ENCODE assay signal across 16 cellular contexts in the genomic region with DNA sequence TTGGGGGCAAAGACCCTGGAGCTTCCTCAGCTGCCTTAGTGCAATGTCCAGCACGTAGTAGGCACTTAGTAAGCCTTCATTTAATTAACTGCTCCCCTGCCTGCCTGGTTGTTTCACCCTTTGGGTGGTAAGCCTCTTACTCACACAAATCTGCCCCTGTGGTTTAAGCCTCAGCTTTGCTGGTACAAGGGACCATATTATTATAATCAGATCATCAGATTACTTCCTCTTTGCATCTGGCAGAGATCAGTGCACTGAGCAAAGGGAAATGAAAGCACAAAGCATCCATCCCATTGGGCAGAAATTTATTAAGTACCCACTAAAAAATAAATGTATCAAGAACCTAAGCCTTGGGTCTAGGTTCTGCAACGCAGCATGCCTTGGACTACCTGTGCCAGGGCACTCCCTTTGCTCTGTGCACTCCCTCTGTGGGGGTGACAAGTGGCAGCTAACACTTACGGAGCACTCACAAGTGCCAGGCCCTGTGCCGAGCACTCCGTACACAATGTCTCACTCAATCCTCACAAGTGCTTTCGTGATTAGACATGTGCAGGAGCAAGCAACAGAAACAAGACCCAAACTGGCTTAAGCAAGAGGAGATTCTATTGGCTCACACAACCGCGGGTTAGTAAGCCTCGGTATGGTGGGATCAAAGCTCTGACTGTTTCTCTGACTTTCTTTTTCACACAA. TPM values are rescaled to one million over a fixed set of nuclear protein-coding genes. Genes with fewer than 3 reads are reported as not detected.
DNase-seq lines count a peak whose midpoint lies in the region; ATAC-seq and TF ChIP-seq lines count a peak whose summit lies in the region.
"Had no signal": no experiment of that assay in that cellular context is flagged by ENCODE, and none has a peak within 500 bp of the region (broad histone marks: within the 10 kb centered on the region; RNA-seq: fewer than 3 reads in every experiment).

No MANE protein-coding gene starts in this region.

- intact Hi-C loops in left cardiac atrium (cut with DNase I), result no loop called here
- intact Hi-C loops in body of pancreas (cut with DNase I), result no loop called here

- peak in 1 of 4 donors; percentile 83 for TF ChIP-seq EP300 in upper lobe of left lung (IDR thresholded peaks at IDR 0.05)

- H3K9me3 Mint-ChIP-seq in activated naive CD8-positive, alpha-beta T cell treated with anti-CD3 and anti-CD28 coated beads, Interleukin-2, amount 50 U/mL, for 24 hours, result no peaks in the 10 kb centered on the region
- H3K9me3 Mint-ChIP-seq in activated naive CD8-positive, alpha-beta T cell treated with anti-CD3 and anti-CD28 coated beads for 36 hours, result no peaks in the 10 kb centered on the region
- H3K9me3 Mint-ChIP-seq: activated CD4-positive, alpha-beta T cell treated with anti-CD3 and anti-CD28 coated beads, Interleukin-2, amount 10 ng/mL, durations not matched to agents 7 days and 5 days; activated T-cell treated with anti-CD3 and anti-CD28 coated beads, Interleukin-2, amount 50 U/mL, for 24 hours; GM23338; T-helper 1 cell treated with Interleukin-12 subunit alpha and Interleukin-12 subunit beta and Interleukin-4 antibody, amounts not matched to agents 30 μg/mL and 1 μg/mL, for 36 hours had no signal

- no peak overlapping the region for H3K27ac Mint-ChIP-seq in activated naive CD8-positive, alpha-beta T cell treated with anti-CD3 and anti-CD28 coated beads, Interleukin-2, amount 50 U/mL, for 24 hours
- H3K27ac Mint-ChIP-seq in activated naive CD8-positive, alpha-beta T cell treated with anti-CD3 and anti-CD28 coated beads for 36 hours, result no peak overlapping the region
- H3K27ac Mint-ChIP-seq: activated CD4-positive, alpha-beta T cell treated with anti-CD3 and anti-CD28 coated beads, Interleukin-2, amount 10 ng/mL, durations not matched to agents 7 days and 5 days; activated T-cell treated with anti-CD3 and anti-CD28 coated beads, Interleukin-2, amount 50 U/mL, for 24 hours; GM23338; T-helper 1 cell treated with Interleukin-12 subunit alpha and Interleukin-12 subunit beta and Interleukin-4 antibody, amounts not matched to agents 30 μg/mL and 1 μg/mL, for 36 hours had no signal

- no peaks in the 10 kb centered on the region for H3K36me3 Mint-ChIP-seq in activated naive CD8-positive, alpha-beta T cell treated with anti-CD3 and anti-CD28 coated beads, Interleukin-2, amount 50 U/mL, for 24 hours (ENCODE audit: low read depth)
- no peaks in the 10 kb centered on the region for H3K36me3 Mint-ChIP-seq in activated naive CD8-positive, alpha-beta T cell treated with anti-CD3 and anti-CD28 coated beads for 36 hours

- H3K36me3 ChIP-seq in upper lobe of left lung (no peaks in the 10 kb centered on the region), body of pancreas (replicated peaks in 1 of 2; ENCODE audit: insufficient read depth in 1 of 2, low read depth in 2 of 2) (no peaks in the 10 kb centered on the region)

- H3K4me1 Mint-ChIP-seq in activated naive CD8-positive, alpha-beta T cell treated with anti-CD3 and anti-CD28 coated beads, Interleukin-2, amount 50 U/mL, for 24 hours, result no peaks in the 10 kb centered on the region
- no peaks in the 10 kb centered on the region for H3K4me1 Mint-ChIP-seq in activated naive CD8-positive, alpha-beta T cell treated with anti-CD3 and anti-CD28 coated beads for 36 hours
- H3K4me1 Mint-ChIP-seq: activated CD4-positive, alpha-beta T cell treated with anti-CD3 and anti-CD28 coated beads, Interleukin-2, amount 10 ng/mL, durations not matched to agents 7 days and 5 days had no signal

- H3K4me3 Mint-ChIP-seq in activated naive CD8-positive, alpha-beta T cell treated with anti-CD3 and anti-CD28 coated beads, Interleukin-2, amount 50 U/mL, for 24 hours, result no peak overlapping the region
- H3K4me3 Mint-ChIP-seq in activated naive CD8-positive, alpha-beta T cell treated with anti-CD3 and anti-CD28 coated beads for 36 hours, result no peak overlapping the region
- H3K4me3 Mint-ChIP-seq: activated CD4-positive, alpha-beta T cell treated with anti-CD3 and anti-CD28 coated beads, Interleukin-2, amount 10 ng/mL, durations not matched to agents 7 days and 5 days; activated T-cell treated with anti-CD3 and anti-CD28 coated beads, Interleukin-2, amount 50 U/mL, for 24 hours; GM23338; T-helper 1 cell treated with Interleukin-12 subunit alpha and Interleukin-12 subunit beta and Interleukin-4 antibody, amounts not matched to agents 30 μg/mL and 1 μg/mL, for 36 hours had no signal

- H3K9me3 ChIP-seq in upper lobe of left lung, result no peaks in the 10 kb centered on the region
- H3K9me3 ChIP-seq in body of pancreas, result no peaks in the 10 kb centered on the region

- WGBS in upper lobe of left lung, 2 donors, result 54 to 63% methylated on average over 9 of the region's 9 CpGs
- WGBS in body of pancreas, 2 donors, result 69 to 78% methylated on average over 6 to 9 of the region's 9 CpGs

- ATAC-seq in activated naive CD8-positive, alpha-beta T cell treated with anti-CD3 and anti-CD28 coated beads, Interleukin-2, amount 50 U/mL, for 24 hours, result peak; percentile 20
- ATAC-seq in left cardiac atrium, result peak; percentile 65 to 87
- ATAC-seq in upper lobe of left lung (ENCODE audit: low FRiP score in 2 of 2), result peak; percentile 63 to 93
- ATAC-seq in stimulated activated naive CD8-positive, alpha-beta T cell treated with anti-CD3 and anti-CD28 coated beads, Interleukin-15, Interleukin-2, amounts not matched to agents 100 U/mL and 50 U/mL, for 24 hours, result no peak
- ATAC-seq in body of pancreas, result no peak
- ATAC-seq: GM23338 had no signal

- no peaks in the 10 kb centered on the region for H3K27me3 Mint-ChIP-seq in activated naive CD8-positive, alpha-beta T cell treated with anti-CD3 and anti-CD28 coated beads, Interleukin-2, amount 50 U/mL, for 24 hours
- H3K27me3 Mint-ChIP-seq in activated naive CD8-positive, alpha-beta T cell treated with anti-CD3 and anti-CD28 coated beads for 36 hours, result no peaks in the 10 kb centered on the region
- H3K27me3 Mint-ChIP-seq: activated T-cell treated with anti-CD3 and anti-CD28 coated beads, Interleukin-2, amount 50 U/mL, for 24 hours had no signal

- peak overlapping the region in 2 of 4 donors; percentile 57 to 63 for H3K27ac ChIP-seq in upper lobe of left lung
- no peak overlapping the region for H3K27ac ChIP-seq in body of pancreas

- TF ChIP-seq CTCF in upper lobe of left lung (IDR thresholded peaks at IDR 0.05) (no peak), body of pancreas (IDR thresholded peaks at IDR 0.05) (no peak)

- TF ChIP-seq POLR2A in upper lobe of left lung (IDR thresholded peaks at IDR 0.05) (peak in 1 of 4 donors; percentile 21), erythroblast (IDR thresholded peaks at IDR 0.05; ENCODE audit: low read length) (no peak), body of pancreas (IDR thresholded peaks at IDR 0.05) (no peak)

- H3K27me3 ChIP-seq in upper lobe of left lung (no peaks in the 10 kb centered on the region), body of pancreas (no peaks in the 10 kb centered on the region)

- peaks cover 0 to 12% (median 4%) of the 10 kb centered on the region in 4 donors for H3K4me1 ChIP-seq in upper lobe of left lung
- H3K4me1 ChIP-seq in body of pancreas, result no peaks in the 10 kb centered on the region

- H3K4me3 ChIP-seq in upper lobe of left lung (no peak overlapping the region), body of pancreas (no peak overlapping the region)
- H3K4me3 ChIP-seq: GM23338 had no signal

- no peak for DNase-seq in activated naive CD8-positive, alpha-beta T cell treated with anti-CD3 and anti-CD28 coated beads, Interleukin-2, amount 50 U/mL, for 24 hours
- DNase-seq in activated naive CD8-positive, alpha-beta T cell treated with anti-CD3 and anti-CD28 coated beads for 36 hours, result no peak
- DNase-seq in NOMO-1 treated with dmso at 0.1 percent for 144 hours (lab: John Stamatoyannopoulos, UW; ENCODE audit: unreplicated experiment) (peak; percentile 7), left cardiac atrium (no peak), upper lobe of left lung (peak in 1 of 2 donors; percentile 92), erythroblast (lab: John Stamatoyannopoulos, UW) (no peak), body of pancreas (no peak)
- no peak for DNase-seq in stimulated activated naive CD8-positive, alpha-beta T cell treated with anti-CD3 and anti-CD28 coated beads, Interleukin-15, Interleukin-2, amounts not matched to agents 100 U/mL and 50 U/mL, for 24 hours
- DNase-seq: activated CD4-positive, alpha-beta T cell treated with anti-CD3 and anti-CD28 coated beads, Interleukin-2, amount 10 ng/mL, durations not matched to agents 7 days and 5 days; activated T-cell treated with anti-CD3 and anti-CD28 coated beads, Interleukin-2, amount 50 U/mL, for 24 hours; amygdala; cortex of kidney; mammary epithelial cell; substantia nigra had no signal

RNA-seq across cellular contexts. Expression of a gene that starts 34.9 kb away (rescaled TPM):
- under 1 TPM; 0.12 to 0.22 TPM for total RNA-seq in activated naive CD8-positive, alpha-beta T cell treated with anti-CD3 and anti-CD28 coated beads for 36 hours
- total RNA-seq in left cardiac atrium (1 to 10 TPM; 4.1 to 5.0 TPM), upper lobe of left lung (10 to 100 TPM in 1 of 6 donors, 1 to 10 TPM in 5; 3.0 to 11.0 (median 8.0) TPM), body of pancreas (1 to 10 TPM; 7.0 to 9.9 TPM)

Comparison
In these comparisons a context has a peak if more than half of its experiments do, and no peak if none do; other contexts are left out.
1. ATAC-seq: peak in activated naive CD8-positive, alpha-beta T cell treated with anti-CD3 and anti-CD28 coated beads, Interleukin-2, amount 50 U/mL, for 24 hours (single experiment), left cardiac atrium (2 of 2) and upper lobe of left lung (2 of 2); none in stimulated activated naive CD8-positive, alpha-beta T cell treated with anti-CD3 and anti-CD28 coated beads, Interleukin-15, Interleukin-2, amounts not matched to agents 100 U/mL and 50 U/mL, for 24 hours (single experiment) and body of pancreas (single experiment).